In genomic region chr13:18943273-18943672, GRCh38 we compare ENCODE assay signal across 29 cellular contexts.
"Had no signal": no experiment of that assay in that cellular context is flagged by ENCODE, and none has a peak within 500 bp of the region (broad histone marks: within the 10 kb centered on the region; RNA-seq: fewer than 3 reads in every experiment).

No MANE protein-coding gene starts in this region.

- DNase-seq: activated B cell treated with CpG ODN at 0.5 μM for 24 hours; activated CD4-positive, alpha-beta T cell treated with anti-CD3 and anti-CD28 coated beads for 1 hour; activated CD4-positive, alpha-beta T cell treated with anti-CD3 and anti-CD28 coated beads, Interleukin-2, amount 50 U/mL, for 48 hours; activated CD8-positive, alpha-beta memory T cell treated with anti-CD3 and anti-CD28 coated beads, Interleukin-2, amount 10 ng/mL, durations not matched to agents 7 days and 5 days; activated naive CD4-positive, alpha-beta T cell treated with anti-CD3 and anti-CD28 coated beads for 36 hours; activated T-cell treated with anti-CD3 and anti-CD28 coated beads, Interleukin-2, amount 50 U/mL, for 24 hours; anterior cingulate cortex; central memory CD4-positive, alpha-beta T cell; MG63; MV-4-11; NCI-H1092 treated with DMSO at 0.1 percent for 48 hours; NCI-H1417 treated with DMSO at 0.1 percent for 48 hours; NCI-H1694 treated with DMSO at 0.1 percent for 48 hours; NCI-H2029 treated with DMSO at 0.1 percent for 48 hours; NCI-H345; NCI-H510A; NCI-H526 treated with DMSO at 0.1 percent for 48 hours; NCI-H82; SHP77; SW 1271; T-helper 17 cell; T-helper 9 cell had no signal

- H3K36me3 ChIP-seq: adrenal gland, breast epithelium, MG63, Peyer's patch, SJSA1 had no signal

- H3K27ac ChIP-seq: adrenal gland, breast epithelium, Peyer's patch, RWPE1, SJSA1 had no signal

- H3K9me3 ChIP-seq: adrenal gland, breast epithelium, MG63, SJSA1 had no signal

- H3K4me1 ChIP-seq: adrenal gland, breast epithelium, Peyer's patch, SJSA1 had no signal

- ATAC-seq: activated CD8-positive, alpha-beta memory T cell treated with anti-CD3 and anti-CD28 coated beads, Interleukin-2, amount 10 ng/mL, durations not matched to agents 7 days and 5 days; SK-N-SH treated with all-trans-retinoic acid at 6 μM for 48 hours; T-helper 17 cell had no signal

- FAIRE-seq: TTC549 had no signal

- H3K27me3 ChIP-seq: MG63, Peyer's patch, SJSA1 had no signal

- H3K4me3 ChIP-seq: adrenal gland, breast epithelium, MG63, Peyer's patch, SJSA1 had no signal
